Comparison of ENCODE assay signal across 25 cellular contexts in the genomic region with DNA sequence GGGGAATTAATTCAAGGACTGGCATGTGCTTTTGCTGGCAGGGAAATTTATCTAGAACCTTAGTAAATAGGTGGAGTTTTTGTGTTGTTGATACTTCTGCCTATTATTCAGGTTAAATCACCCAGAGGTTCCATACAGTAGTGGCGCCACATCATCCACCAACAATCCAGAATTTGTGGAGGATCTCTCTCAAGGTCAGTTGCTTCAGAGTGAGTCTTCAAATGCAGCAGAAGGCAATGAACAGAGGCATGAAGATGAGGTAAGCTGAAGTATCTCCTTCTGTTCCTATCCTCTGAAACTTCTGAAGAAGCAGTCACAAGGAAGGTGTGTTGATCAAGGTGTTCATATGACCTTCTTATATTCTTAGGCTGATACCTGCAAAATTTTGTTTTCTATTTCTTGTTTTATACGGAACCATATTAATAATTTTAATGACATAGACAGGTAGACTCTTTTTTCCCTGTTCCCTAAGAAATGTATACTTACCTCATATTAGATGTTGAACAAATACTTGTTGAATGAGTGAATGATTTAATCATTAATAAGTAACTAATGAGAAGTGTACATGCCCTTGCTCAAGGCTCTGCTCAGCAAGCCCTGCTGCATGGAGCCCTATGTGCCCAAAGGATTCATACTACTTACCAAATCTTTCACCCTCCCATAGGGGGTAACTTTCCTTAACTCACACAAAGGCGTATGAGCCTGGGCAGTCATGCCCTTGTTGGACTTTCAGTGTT.
"Had no signal": no experiment of that assay in that cellular context is flagged by ENCODE, and none has a peak within 500 bp of the region (broad histone marks: within the 10 kb centered on the region; RNA-seq: fewer than 3 reads in every experiment).

No MANE protein-coding gene starts in this region.

- ATAC-seq: activated CD8-positive, alpha-beta T cell treated with anti-CD3 and anti-CD28 coated beads for 36 hours; activated naive CD8-positive, alpha-beta T cell treated with anti-CD3 and anti-CD28 coated beads, Interleukin-2, amount 50 U/mL, for 24 hours; activated T-cell treated with anti-CD3 and anti-CD28 coated beads, Interleukin-2, amount 50 U/mL, for 4 hours; gastrocnemius medialis; left ventricle myocardium superior; natural killer cell; T-cell had no signal

- H3K4me3 Mint-ChIP-seq: activated CD8-positive, alpha-beta T cell treated with anti-CD3 and anti-CD28 coated beads for 36 hours; activated naive CD4-positive, alpha-beta T cell treated with anti-CD3 and anti-CD28 coated beads, Interleukin-2, amount 10 ng/mL, durations not matched to agents 7 days and 5 days; activated naive CD8-positive, alpha-beta T cell treated with anti-CD3 and anti-CD28 coated beads, Interleukin-2, amount 50 U/mL, for 24 hours; activated T-cell treated with anti-CD3 and anti-CD28 coated beads, Interleukin-2, amount 50 U/mL, for 4 hours; central memory CD8-positive, alpha-beta T cell; endodermal cell; natural killer cell; stimulated activated naive CD8-positive, alpha-beta T cell treated with anti-CD3 and anti-CD28 coated beads, Interleukin-15, Interleukin-2, amounts not matched to agents 100 ng/mL and 50 ng/mL, for 24 hours; T-cell had no signal

- H3K27me3 ChIP-seq: colonic mucosa, gastrocnemius medialis, ovary, right lobe of liver, tibial nerve, uterus had no signal

- H3K27me3 Mint-ChIP-seq: activated CD8-positive, alpha-beta T cell treated with anti-CD3 and anti-CD28 coated beads for 36 hours; activated naive CD4-positive, alpha-beta T cell treated with anti-CD3 and anti-CD28 coated beads, Interleukin-2, amount 10 ng/mL, durations not matched to agents 7 days and 5 days; activated naive CD8-positive, alpha-beta T cell treated with anti-CD3 and anti-CD28 coated beads, Interleukin-2, amount 50 U/mL, for 24 hours; central memory CD8-positive, alpha-beta T cell; stimulated activated naive CD8-positive, alpha-beta T cell treated with anti-CD3 and anti-CD28 coated beads, Interleukin-15, Interleukin-2, amounts not matched to agents 100 ng/mL and 50 ng/mL, for 24 hours; T-cell had no signal

- H3K4me1 ChIP-seq: colonic mucosa, right lobe of liver, uterus had no signal

- H3K27ac Mint-ChIP-seq: activated CD8-positive, alpha-beta T cell treated with anti-CD3 and anti-CD28 coated beads for 36 hours; activated naive CD4-positive, alpha-beta T cell treated with anti-CD3 and anti-CD28 coated beads, Interleukin-2, amount 10 ng/mL, durations not matched to agents 7 days and 5 days; activated naive CD8-positive, alpha-beta T cell treated with anti-CD3 and anti-CD28 coated beads, Interleukin-2, amount 50 U/mL, for 24 hours; endodermal cell; natural killer cell; stimulated activated naive CD8-positive, alpha-beta T cell treated with anti-CD3 and anti-CD28 coated beads, Interleukin-15, Interleukin-2, amounts not matched to agents 100 ng/mL and 50 ng/mL, for 24 hours; T-cell had no signal

- DNase-seq: activated CD4-positive, alpha-beta T cell treated with anti-CD3 and anti-CD28 coated beads for 48 hours; activated CD4-positive, CD25-positive, alpha-beta regulatory T cell; activated CD8-positive, alpha-beta T cell treated with anti-CD3 and anti-CD28 coated beads for 36 hours; activated naive CD4-positive, alpha-beta T cell treated with anti-CD3 and anti-CD28 coated beads, Interleukin-2, amount 10 ng/mL, durations not matched to agents 7 days and 5 days; activated naive CD8-positive, alpha-beta T cell treated with anti-CD3 and anti-CD28 coated beads, Interleukin-2, amount 50 U/mL, for 24 hours; activated T-cell treated with anti-CD3 and anti-CD28 coated beads, Interleukin-2, amount 50 U/mL, for 4 hours; aorta; colonic mucosa; endodermal cell; erythroblast; gastrocnemius medialis; left ventricle myocardium superior; mesendoderm; natural killer cell; ovary; right lobe of liver; small intestine; stimulated activated CD4-positive, alpha-beta T cell treated with anti-CD3 and anti-CD28 coated beads, Interleukin-15, amount 100 ng/mL, for 24 hours; stimulated activated CD4-positive, alpha-beta T cell treated with anti-CD3 and anti-CD28 coated beads, Interleukin-2, amount 100 ng/mL, for 48 hours; T-cell; T-helper 9 cell; uterus had no signal

- H3K9me3 Mint-ChIP-seq: activated CD8-positive, alpha-beta T cell treated with anti-CD3 and anti-CD28 coated beads for 36 hours; activated naive CD4-positive, alpha-beta T cell treated with anti-CD3 and anti-CD28 coated beads, Interleukin-2, amount 10 ng/mL, durations not matched to agents 7 days and 5 days; activated naive CD8-positive, alpha-beta T cell treated with anti-CD3 and anti-CD28 coated beads, Interleukin-2, amount 50 U/mL, for 24 hours; activated T-cell treated with anti-CD3 and anti-CD28 coated beads, Interleukin-2, amount 50 U/mL, for 4 hours; central memory CD8-positive, alpha-beta T cell; natural killer cell; stimulated activated naive CD8-positive, alpha-beta T cell treated with anti-CD3 and anti-CD28 coated beads, Interleukin-15, Interleukin-2, amounts not matched to agents 100 ng/mL and 50 ng/mL, for 24 hours; T-cell had no signal

- H3K36me3 ChIP-seq: colonic mucosa, ovary, uterus had no signal

- H3K4me1 Mint-ChIP-seq: activated naive CD4-positive, alpha-beta T cell treated with anti-CD3 and anti-CD28 coated beads, Interleukin-2, amount 10 ng/mL, durations not matched to agents 7 days and 5 days had no signal

- H3K27ac ChIP-seq: colonic mucosa, gastrocnemius medialis, ovary, right lobe of liver, tibial nerve, uterus had no signal

- H3K4me3 ChIP-seq: colonic mucosa, gastrocnemius medialis, ovary, right lobe of liver, tibial nerve, uterus had no signal

- H3K9me3 ChIP-seq: colonic mucosa, gastrocnemius medialis, ovary, right lobe of liver, tibial nerve, uterus had no signal
